Comparison of ENCODE assay signal across 9 cellular contexts in genomic region chr10:19816420-19817250, GRCh38. TPM values are rescaled to one million over a fixed set of nuclear protein-coding genes. Genes with fewer than 3 reads are reported as not detected.
DNase-seq lines count a peak whose midpoint lies in the region; ATAC-seq, FAIRE-seq and TF ChIP-seq lines count a peak whose summit lies in the region.
"Had no signal": no experiment of that assay in that cellular context is flagged by ENCODE, and none has a peak within 500 bp of the region (broad histone marks: within the 10 kb centered on the region; RNA-seq: fewer than 3 reads in every experiment).

Gene PLXDC2 (plus strand): TSS chr10:19816432.

- H3K36me3 ChIP-seq in H1 (ENCODE audit: control insufficient read depth in 2 of 4, insufficient read depth in 4 of 4, low read length in 3 of 4) = peaks cover 0 to 4% (median 0%) of the 10 kb centered on the region in 4 experiments; a peak in 2 of 8 replicates
- H3K36me3 ChIP-seq in lung (ENCODE audit: control insufficient read depth in 2 of 2, insufficient read depth in 2 of 2, low read length in 2 of 2) = no peaks in the 10 kb centered on the region

- FAIRE-seq in H1 (lab: Jason Lieb, UNC) (no peak), H54 (lab: Jason Lieb, UNC) (no peak)
- FAIRE-seq: TTC549 had no signal

- POLR2A ChIA-PET in H1 (lab: Charles Lee; ENCODE audit: partially characterized antibody) = interaction anchor here (0.9 to 1.5 kb wide), 11 partner anchors 12 to 798 kb away, joined by 3 to 16 read pairs (median 3); no protein-coding TSS in a partner anchor

- H3K4ac ChIP-seq in H1 (replicated peaks; ENCODE audit: insufficient read length, low read depth, low read length) = peak within 1 kb of the TSS; percentile 86

- ATAC-seq in lung (ENCODE audit: insufficient read depth, low FRiP score) = peak; percentile 42

- H3K79me2 ChIP-seq in H1 (ENCODE audit: control insufficient read depth in 1 of 2, insufficient read depth in 2 of 2, low read length in 2 of 2) = peaks cover 5 to 49% of the 10 kb centered on the region in 2 experiments; a peak in 3 of 4 replicates

- peak within 1 kb of the TSS; percentile 96 for H3K18ac ChIP-seq in H1 (ENCODE audit: extremely low read depth, low read length)

- H4K8ac ChIP-seq in H1 (ENCODE audit: extremely low read depth, insufficient read depth, low read length) = peak within 1 kb of the TSS; percentile 90

- peak within 1 kb of the TSS; percentile 73 for H3K27ac ChIP-seq in H1 (ENCODE audit: low read depth, low read length)
- H3K27ac ChIP-seq in lung (ENCODE audit: low read depth in 1 of 2, low read length in 1 of 2) = peak within 1 kb of the TSS; percentile 80 to 92
- H3K27ac ChIP-seq in temporal lobe (ENCODE audit: low read depth, low read length) = peak within 1 kb of the TSS; percentile 70

- WGBS in H1 (ENCODE audit: extremely low coverage in 1 of 2, insufficient coverage in 1 of 2, insufficient read length in 1 of 2, insufficient replicate concordance in 2 of 2, low coverage in 1 of 2, low lambda C conversion rate in 2 of 2, missing lambda C conversion rate in 1 of 2), 2 experiments = 1% methylated on average over 57 of the region's 65 CpGs; no CpG with 5 or more reads in 1 of the 2 experiments
- 0 to 1% methylated on average over 62 to 65 of the region's 65 CpGs for WGBS in lung, 2 donors

- H3K4me1 ChIP-seq in H1 (replicated peaks in 1 of 4; ENCODE audit: control insufficient read depth in 3 of 4, insufficient read depth in 4 of 4, low read length in 3 of 4) = peaks cover 0 to 3% (median 0%) of the 10 kb centered on the region in 4 experiments; a peak in 2 of 7 replicates
- H3K4me1 ChIP-seq in lung (ENCODE audit: control insufficient read depth in 2 of 2, insufficient read depth in 2 of 2, low read length in 2 of 2) = no peaks in the 10 kb centered on the region

- peak within 1 kb of the TSS; percentile 62 for H2BK12ac ChIP-seq in H1 (ENCODE audit: low read depth, low read length)

- H3K9ac ChIP-seq in H1 (replicated peaks in 1 of 4; ENCODE audit: extremely low read depth in 1 of 4, low read depth in 3 of 4, low read length in 3 of 4) = peak within 1 kb of the TSS; percentile 68 to 77 (median 76)

- H2AK5ac ChIP-seq in H1 (ENCODE audit: low read depth, low read length) = no peak within 1 kb of the TSS

- peak within 1 kb of the TSS; percentile 70 to 78 for H3K4me2 ChIP-seq in H1 (ENCODE audit: insufficient read depth in 1 of 2, low read depth in 2 of 2, low read length in 2 of 2)

- peak within 1 kb of the TSS; percentile 81 for H3K56ac ChIP-seq in H1 (replicated peaks; ENCODE audit: insufficient read length, low read depth, low read length)

- DNase-seq in EH (ENCODE audit: low read depth) = peak; percentile 9
- no peak for DNase-seq in HFF-Myc (ENCODE audit: extremely low read depth, low read depth)
- peak; percentile 15 for DNase-seq in RPMI7951 (ENCODE audit: low read depth)
- DNase-seq in H1 (ENCODE audit: low read depth in 1 of 2, low spot score in 2 of 2) = peak in 1 of 2 experiments; percentile 79
- DNase-seq in lung (ENCODE audit: low spot score) = peak; percentile 52
- no peak for DNase-seq in H54 (ENCODE audit: insufficient read length, low spot score)
- no peak for DNase-seq in SHP77 (lab: John Stamatoyannopoulos, UW)

- no peaks in the 10 kb centered on the region; the same call in 1 of the 2 replicates for H3K79me1 ChIP-seq in H1 (ENCODE audit: low read depth, low read length)

- no peak within 1 kb of the TSS for H2AFZ ChIP-seq in H1 (ENCODE audit: low read length)

- no peak within 1 kb of the TSS for H3K14ac ChIP-seq in H1 (ENCODE audit: insufficient read length)

- H4K20me1 ChIP-seq in H1 (replicated peaks in 1 of 2; ENCODE audit: control insufficient read depth in 1 of 2, insufficient read depth in 2 of 2, low read length in 2 of 2) = no peaks in the 10 kb centered on the region

- H4K91ac ChIP-seq in H1 (replicated peaks; ENCODE audit: insufficient read length, low read length) = peak within 1 kb of the TSS; percentile 72

- TF ChIP-seq EP300 in H1 (IDR thresholded peaks at IDR 0.05; ENCODE audit: borderline replicate concordance in 1 of 2, low read depth in 2 of 2, low read length in 2 of 2) = no peak

- CTCF ChIA-PET in H1 (lab: Charles Lee; ENCODE audit: partially characterized antibody) = interaction anchor here (0.7 to 2.0 kb wide), 6 partner anchors 11 to 952 kb away, joined by 3 to 5 read pairs (median 4); no protein-coding TSS in a partner anchor

- H2BK5ac ChIP-seq in H1 (ENCODE audit: low read depth, low read length) = peak within 1 kb of the TSS; percentile 86; the same call in 1 of the 2 replicates

- no peaks in the 10 kb centered on the region for H3K27me3 ChIP-seq in H1 (replicated peaks in 1 of 4; ENCODE audit: control insufficient read depth in 3 of 4, extremely low read depth in 1 of 4, insufficient read depth in 3 of 4, low read length in 3 of 4)
- H3K27me3 ChIP-seq in lung (ENCODE audit: control insufficient read depth, insufficient read depth) = no peaks in the 10 kb centered on the region

- H2BK15ac ChIP-seq in H1 (ENCODE audit: low read length) = 0 out of 2 replicates have a peak within 1 kb of the TSS, but pooled peaks have one; percentile 12

- no peak for TF ChIP-seq CTCF in HFF-Myc (IDR thresholded peaks at IDR 0.05; ENCODE audit: low read depth, low read length, missing control alignments)
- TF ChIP-seq CTCF in H1 (IDR thresholded peaks at IDR 0.05; ENCODE audit: control extremely low read depth in 1 of 3, insufficient read depth in 1 of 3, low read depth in 1 of 3, low read length in 3 of 3) = no peak
- no peak for TF ChIP-seq CTCF in lung (IDR thresholded peaks at IDR 0.05; ENCODE audit: control extremely low read depth, extremely low read depth)

- no peak within 1 kb of the TSS; the same call in 1 of the 2 replicates for H2BK20ac ChIP-seq in H1 (ENCODE audit: low read length)

- peaks cover 13% of the 10 kb centered on the region for H3K23me2 ChIP-seq in H1 (ENCODE audit: low read depth, low read length)

- TF ChIP-seq RAD21 in H1 (IDR thresholded peaks at IDR 0.05 in 1 of 2, conservative IDR thresholded peaks at IDR 0.05 in 1 of 2; ENCODE audit: low read depth in 2 of 2, low read length in 2 of 2) = no peak

- H2BK120ac ChIP-seq in H1 (replicated peaks; ENCODE audit: low read depth, low read length) = no peak within 1 kb of the TSS

- TF ChIP-seq POLR2A in H1 (IDR thresholded peaks at IDR 0.05; ENCODE audit: control extremely low read depth in 1 of 2, low read depth in 2 of 2, low read length in 2 of 2) (0 out of 3 replicates have a peak, but pooled peaks of 1 of the 2 experiments have one; percentile 0), H54 (IDR thresholded peaks at IDR 0.05; ENCODE audit: low read depth, low read length) (no peak)

- H3K23ac ChIP-seq in H1 (ENCODE audit: insufficient read length) = no peak within 1 kb of the TSS

- H3K9me3 ChIP-seq in H1 (ENCODE audit: insufficient read depth in 2 of 2, low read depth in 1 of 2, low read length in 1 of 2) (no peaks in the 10 kb centered on the region), lung (ENCODE audit: control insufficient read depth in 2 of 2, insufficient read depth in 1 of 2, low read length in 1 of 2) (no peaks in the 10 kb centered on the region)

- H4K5ac ChIP-seq in H1 (ENCODE audit: insufficient read length, low read depth, low read length) = peak within 1 kb of the TSS; percentile 85

- H3K4me3 ChIP-seq in HFF-Myc (replicated peaks; ENCODE audit: low read depth, low read length) = peak within 1 kb of the TSS; percentile 36
- peak within 1 kb of the TSS; percentile 72 to 99 (median 89) for H3K4me3 ChIP-seq in H1 (ENCODE audit: extremely low read depth in 1 of 4, insufficient read depth in 2 of 4, low read depth in 3 of 4, low read length in 4 of 4)
- peak within 1 kb of the TSS; percentile 65 for H3K4me3 ChIP-seq in lung

TF ChIP-seq in H1, 55 proteins besides CTCF, POLR2A, EP300 and RAD21 (continues in another document):
- TF ChIP-seq TAF7 (optimal IDR thresholded peaks at IDR 0.05; ENCODE audit: borderline replicate concordance, low read depth, low read length) (peak; percentile 19), SP2 (IDR thresholded peaks at IDR 0.05; ENCODE audit: low read length) (no peak), CEBPB (IDR thresholded peaks at IDR 0.05; ENCODE audit: low read depth, low read length) (peak; percentile 60), USF2 (IDR thresholded peaks at IDR 0.05; ENCODE audit: low read length) (no peak), SP4 (IDR thresholded peaks at IDR 0.05; ENCODE audit: low read length) (no peak), PHF8 (conservative IDR thresholded peaks at IDR 0.05; ENCODE audit: low read depth, low read length) (peak; percentile 41; the same call in 1 of the 2 replicates), POLR2AphosphoS5 (IDR thresholded peaks at IDR 0.05; ENCODE audit: low read depth, low read length) (0 out of 2 replicates have a peak, but pooled peaks have one; percentile 5), KDM4A (IDR thresholded peaks at IDR 0.05; ENCODE audit: low read depth, low read length, severe bottlenecking) (peak; percentile 84), TAF1 (IDR thresholded peaks at IDR 0.05; ENCODE audit: low read depth, low read length) (peak; percentile 24; the same call in 1 of the 2 replicates), RBBP5 (IDR thresholded peaks at IDR 0.05; ENCODE audit: borderline replicate concordance, low read depth, low read length) (0 out of 2 replicates have a peak, but pooled peaks have one; percentile 35), CREB1 (IDR thresholded peaks at IDR 0.05) (peak; percentile 27; the same call in 1 of the 2 replicates), GTF2F1 (IDR thresholded peaks at IDR 0.05; ENCODE audit: borderline replicate concordance, low read depth, low read length) (no peak)

RNA-seq across cellular contexts. Expression of gene PLXDC2, which starts in this region (rescaled TPM):
- 0.10 and 0.24 TPM in 2 replicates for total RNA-seq in RPMI7951 (2014; rRNA removed; shearing (Covaris generic))
- 40.1 and 40.5 TPM in 2 replicates for total RNA-seq in H1 (2021; fragmentation: NEBNext Ultra II Directional; extraction: Animal tissue kit (Norgen Biotek cat#: 25700))
- 11.3 and 23.0 TPM in 2 replicates for polyA plus RNA-seq in H1 (2011; rRNA removed)
- polyA plus RNA-seq in H1 (2011; cell fraction: cytosol; rRNA removed) = 16.4 TPM
- polyA plus RNA-seq in H1 (2011; cell fraction: nucleus; rRNA removed) = 24.7 TPM
- polyA plus RNA-seq in H1 (2012, experiment 1 of 2) = 16.7 to 24.1 TPM (median 19.4 TPM) in 4 replicates
- 3.3 TPM for polyA plus RNA-seq in H1 (2012, experiment 2 of 2)
- 38.8 TPM for polyA plus RNA-seq in H1 (2013, experiment 1 of 2)
- polyA plus RNA-seq in H1 (2013, experiment 2 of 2) = 39.9 TPM
- polyA minus RNA-seq in H1 (2011; rRNA and poly(A)+ RNA removed) = 60.9 and 99.3 TPM in 2 replicates
- polyA minus RNA-seq in H1 (2011; cell fraction: cytosol; rRNA and poly(A)+ RNA removed) = 22.5 TPM
- 80.5 TPM for polyA minus RNA-seq in H1 (2011; cell fraction: nucleus; rRNA and poly(A)+ RNA removed)
- total RNA-seq in lung = 10 to 100 TPM; 61.9 to 99.6 TPM
- 10 to 100 TPM; 11.8 to 19.6 TPM for polyA plus RNA-seq in lung
- 9.3 TPM for total RNA-seq in temporal lobe

Comparison
In these comparisons a context has a peak if more than half of its experiments do, and no peak if none do; other contexts are left out.
1. Peak in DNase-seq in RPMI7951; RNA of the gene not detected or under 1 TPM.
2. DNase-seq: peak in EH (single experiment) and lung (single experiment); none in HFF-Myc (single experiment), H54 (single experiment) and SHP77 (0 of 2).
3. H3K4me3 ChIP-seq: peak in every context shown above with its lines; median percentile 89 in H1; 65 in lung; 36 in HFF-Myc.
4. Peak in every context shown above with its lines, with median percentiles within 50 percentile points of each other: H3K27ac ChIP-seq.